20 cellular contexts compared by ENCODE assay signal in genomic region chr7:132353902-132354301, GRCh38.
"Had no signal": no experiment of that assay in that cellular context is flagged by ENCODE, and none has a peak within 500 bp of the region (broad histone marks: within the 10 kb centered on the region; RNA-seq: fewer than 3 reads in every experiment).

No MANE protein-coding gene starts in this region.

- ATAC-seq: foreskin keratinocyte; left cardiac atrium; left ventricle myocardium superior; natural killer cell treated with Interleukin-12 subunit alpha and Interleukin-12 subunit beta and Interleukin-15 and Interleukin-18, amount 100 ng/mL, for 72 hours had no signal

- H3K9me3 ChIP-seq: colonic mucosa, neutrophil, psoas muscle, stomach, thoracic aorta, transverse colon had no signal

- DNase-seq: colonic mucosa; dermis blood vessel endothelial cell; foreskin keratinocyte; immature natural killer cell; left cardiac atrium; left ventricle myocardium superior; mesenchymal stem cell; midbrain; psoas muscle; sigmoid colon; stimulated activated CD4-positive, alpha-beta T cell treated with anti-CD3 and anti-CD28 coated beads, Interleukin-12 subunit alpha, Interleukin-12 subunit beta, amount 100 ng/mL, for 4 hours; stimulated activated naive CD4-positive, alpha-beta T cell; stomach; substantia nigra; transverse colon had no signal

- H3K36me3 ChIP-seq: colonic mucosa, neutrophil, sigmoid colon, stomach, thoracic aorta, transverse colon had no signal

- H3K4me1 ChIP-seq: colonic mucosa, foreskin keratinocyte, transverse colon had no signal

- H3K27me3 ChIP-seq: colonic mucosa had no signal

- H3K4me3 ChIP-seq: colonic mucosa, lung, psoas muscle, sigmoid colon, skin epidermis, stomach, thoracic aorta, transverse colon had no signal

- H3K27ac ChIP-seq: colonic mucosa, foreskin keratinocyte, neutrophil, psoas muscle, sigmoid colon, stomach, transverse colon had no signal
